In the genomic region with DNA sequence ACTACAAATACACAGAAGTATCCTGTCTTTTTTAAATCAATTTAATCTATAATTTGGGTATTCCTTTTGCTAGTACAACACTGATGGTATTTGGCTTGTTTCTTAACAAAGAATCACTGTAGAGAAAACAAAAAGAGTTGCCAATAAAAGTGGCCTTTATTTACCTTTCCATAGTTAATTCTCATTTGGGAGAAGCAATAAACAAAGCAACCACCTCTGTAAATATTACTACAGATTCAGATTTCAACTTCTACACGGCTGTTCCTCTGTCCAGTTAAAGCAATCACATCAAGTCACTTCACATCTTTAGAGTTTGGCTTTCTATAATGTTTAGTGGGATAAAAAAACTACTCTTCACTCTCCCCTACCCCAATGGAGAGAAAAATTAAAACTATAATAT, we compare ENCODE assay signal across 23 cellular contexts.
"Had no signal": no experiment of that assay in that cellular context is flagged by ENCODE, and none has a peak within 500 bp of the region (broad histone marks: within the 10 kb centered on the region; RNA-seq: fewer than 3 reads in every experiment).

No MANE protein-coding gene starts in this region.

- H3K4me3 Mint-ChIP-seq: effector memory CD8-positive, alpha-beta T cell; endodermal cell; mesothelial cell of epicardium; naive B cell had no signal

- H3K4me3 ChIP-seq: coronary artery, esophagus squamous epithelium, gastrocnemius medialis, heart right ventricle, left lung, lower lobe of right lung, mucosa of descending colon had no signal

- FAIRE-seq: colon had no signal

- ATAC-seq: effector memory CD8-positive, alpha-beta T cell; esophagus mucosa; gastrocnemius medialis; heart right ventricle; left cardiac atrium; left lung; left ventricle myocardium superior; lower lobe of right lung; mucosa of descending colon had no signal

- H3K27me3 Mint-ChIP-seq: effector memory CD8-positive, alpha-beta T cell; naive B cell had no signal

- DNase-seq: effector CD8-positive, alpha-beta T cell; effector memory CD8-positive, alpha-beta T cell; endodermal cell; erythroblast; esophagus squamous epithelium; foreskin fibroblast; foreskin melanocyte; gastrocnemius medialis; glutamatergic neuron; head of caudate nucleus; heart right ventricle; hippocampal formation; left cardiac atrium; left lung; left ventricle myocardium superior; lower lobe of right lung; mesenchymal stem cell; mucosa of descending colon; naive B cell had no signal

- H3K4me1 ChIP-seq: left lung, lower lobe of right lung had no signal

- H3K27me3 ChIP-seq: esophagus squamous epithelium, gastrocnemius medialis, heart right ventricle, left lung had no signal

- H3K9me3 ChIP-seq: esophagus squamous epithelium, gastrocnemius medialis, heart right ventricle, left lung, lower lobe of right lung, mucosa of descending colon had no signal

- H3K9me3 Mint-ChIP-seq: effector memory CD8-positive, alpha-beta T cell; endodermal cell; mesothelial cell of epicardium; naive B cell had no signal

- H3K27ac ChIP-seq: coronary artery, esophagus squamous epithelium, gastrocnemius medialis, heart right ventricle, left lung, lower lobe of right lung had no signal
